2 cellular contexts compared by ENCODE assay signal in the genomic region with DNA sequence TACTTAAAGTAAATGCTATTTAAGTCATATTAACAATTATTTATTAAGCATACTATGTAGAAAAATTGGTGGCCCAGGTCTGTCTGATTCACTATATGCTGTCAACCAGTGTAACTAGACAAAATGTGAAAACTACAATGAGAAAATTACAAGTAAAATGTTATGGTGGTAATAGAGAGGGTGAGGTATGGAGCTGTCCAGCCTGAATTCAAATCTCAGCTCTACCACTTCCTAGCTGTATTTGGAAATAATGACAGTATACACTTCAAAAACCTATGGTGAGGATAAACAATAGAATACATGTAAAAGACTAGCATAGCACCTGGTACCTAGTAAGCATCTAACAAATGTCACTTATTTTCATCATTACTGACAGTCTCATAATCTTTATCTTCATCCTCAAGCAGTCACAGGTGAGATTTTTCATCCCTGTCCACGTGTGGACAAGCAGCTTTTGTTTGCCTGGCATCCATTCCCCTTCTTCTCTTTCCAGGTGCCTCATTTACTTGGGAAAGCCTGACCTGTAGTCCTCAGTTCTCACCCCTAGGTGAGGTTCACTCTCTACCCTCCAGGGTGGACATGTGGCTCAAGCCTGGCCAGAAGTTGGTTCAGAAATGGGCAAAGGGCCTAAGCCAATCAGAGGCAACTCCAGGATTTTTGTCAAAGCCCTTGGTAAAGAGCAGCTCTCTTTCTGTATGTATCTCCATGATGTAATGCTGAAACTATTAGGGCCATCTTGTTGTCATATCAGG.
TF ChIP-seq lines count a peak whose summit lies in the region.

No MANE protein-coding gene starts in this region.

TF ChIP-seq in WTC11, 78 proteins besides CTCF, POLR2A, EP300 and RAD21 (continued from another document):
- TF ChIP-seq FOXJ3 (CRISPR knock-in tag; IDR thresholded peaks at IDR 0.05; ENCODE audit: borderline replicate concordance) (no peak), NFYB (CRISPR knock-in tag; conservative IDR thresholded peaks at IDR 0.05; ENCODE audit: low read depth) (no peak), E2F4 (CRISPR knock-in tag; IDR thresholded peaks at IDR 0.05; ENCODE audit: borderline replicate concordance, low read depth) (no peak), NFE2L1 (CRISPR knock-in tag; IDR thresholded peaks at IDR 0.05) (no peak), CREB1 (CRISPR knock-in tag; IDR thresholded peaks at IDR 0.05) (no peak), MXD4 (CRISPR knock-in tag; IDR thresholded peaks at IDR 0.05; ENCODE audit: borderline replicate concordance) (no peak), ZNF416 (CRISPR knock-in tag; IDR thresholded peaks at IDR 0.05) (no peak), FOXK1 (CRISPR knock-in tag; IDR thresholded peaks at IDR 0.05) (no peak), ZBTB21 (CRISPR knock-in tag; IDR thresholded peaks at IDR 0.05; ENCODE audit: borderline replicate concordance) (no peak)
- TF ChIP-seq, protein P1, sequence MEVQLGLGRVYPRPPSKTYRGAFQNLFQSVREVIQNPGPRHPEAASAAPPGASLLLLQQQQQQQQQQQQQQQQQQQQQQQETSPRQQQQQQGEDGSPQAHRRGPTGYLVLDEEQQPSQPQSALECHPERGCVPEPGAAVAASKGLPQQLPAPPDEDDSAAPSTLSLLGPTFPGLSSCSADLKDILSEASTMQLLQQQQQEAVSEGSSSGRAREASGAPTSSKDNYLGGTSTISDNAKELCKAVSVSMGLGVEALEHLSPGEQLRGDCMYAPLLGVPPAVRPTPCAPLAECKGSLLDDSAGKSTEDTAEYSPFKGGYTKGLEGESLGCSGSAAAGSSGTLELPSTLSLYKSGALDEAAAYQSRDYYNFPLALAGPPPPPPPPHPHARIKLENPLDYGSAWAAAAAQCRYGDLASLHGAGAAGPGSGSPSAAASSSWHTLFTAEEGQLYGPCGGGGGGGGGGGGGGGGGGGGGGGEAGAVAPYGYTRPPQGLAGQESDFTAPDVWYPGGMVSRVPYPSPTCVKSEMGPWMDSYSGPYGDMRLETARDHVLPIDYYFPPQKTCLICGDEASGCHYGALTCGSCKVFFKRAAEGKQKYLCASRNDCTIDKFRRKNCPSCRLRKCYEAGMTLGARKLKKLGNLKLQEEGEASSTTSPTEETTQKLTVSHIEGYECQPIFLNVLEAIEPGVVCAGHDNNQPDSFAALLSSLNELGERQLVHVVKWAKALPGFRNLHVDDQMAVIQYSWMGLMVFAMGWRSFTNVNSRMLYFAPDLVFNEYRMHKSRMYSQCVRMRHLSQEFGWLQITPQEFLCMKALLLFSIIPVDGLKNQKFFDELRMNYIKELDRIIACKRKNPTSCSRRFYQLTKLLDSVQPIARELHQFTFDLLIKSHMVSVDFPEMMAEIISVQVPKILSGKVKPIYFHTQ (CRISPR knock-in tag; IDR thresholded peaks at IDR 0.05): no peak
- TF ChIP-seq, protein P2, sequence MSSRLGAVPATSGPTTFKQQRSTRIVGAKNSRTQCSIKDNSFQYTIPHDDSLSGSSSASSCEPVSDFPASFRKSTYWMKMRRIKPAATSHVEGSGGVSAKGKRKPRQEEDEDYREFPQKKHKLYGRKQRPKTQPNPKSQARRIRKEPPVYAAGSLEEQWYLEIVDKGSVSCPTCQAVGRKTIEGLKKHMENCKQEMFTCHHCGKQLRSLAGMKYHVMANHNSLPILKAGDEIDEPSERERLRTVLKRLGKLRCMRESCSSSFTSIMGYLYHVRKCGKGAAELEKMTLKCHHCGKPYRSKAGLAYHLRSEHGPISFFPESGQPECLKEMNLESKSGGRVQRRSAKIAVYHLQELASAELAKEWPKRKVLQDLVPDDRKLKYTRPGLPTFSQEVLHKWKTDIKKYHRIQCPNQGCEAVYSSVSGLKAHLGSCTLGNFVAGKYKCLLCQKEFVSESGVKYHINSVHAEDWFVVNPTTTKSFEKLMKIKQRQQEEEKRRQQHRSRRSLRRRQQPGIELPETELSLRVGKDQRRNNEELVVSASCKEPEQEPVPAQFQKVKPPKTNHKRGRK (CRISPR knock-in tag; IDR thresholded peaks at IDR 0.05; ENCODE audit: borderline replicate concordance): no peak

TF ChIP-seq in liver, 16 proteins besides CTCF, POLR2A, EP300 and RAD21:
- peak; percentile 88 for TF ChIP-seq REST (IDR thresholded peaks at IDR 0.05)
- peak in 1 of 2 donors; percentile 23 for TF ChIP-seq HNF4A (conservative IDR thresholded peaks at IDR 0.05)
- no peak for TF ChIP-seq RXRA (IDR thresholded peaks at IDR 0.05)
